Comparison of ENCODE assay signal across 21 cellular contexts in genomic region chr7:91512958-91513357, GRCh38.
DNase-seq lines count a peak whose midpoint lies in the region; ATAC-seq, FAIRE-seq and TF ChIP-seq lines count a peak whose summit lies in the region.
"Had no signal": no experiment of that assay in that cellular context is flagged by ENCODE, and none has a peak within 500 bp of the region (broad histone marks: within the 10 kb centered on the region; RNA-seq: fewer than 3 reads in every experiment).

No MANE protein-coding gene starts in this region.

- H3K36me3 ChIP-seq in bronchial epithelial cell (ENCODE audit: control insufficient read depth, insufficient read depth, low read length): no peaks in the 10 kb centered on the region
- H3K36me3 ChIP-seq: right lobe of liver had no signal

- no peak for TF ChIP-seq CTCF in bronchial epithelial cell (IDR thresholded peaks at IDR 0.05; ENCODE audit: insufficient read depth, low read length, severe bottlenecking)

- FAIRE-seq in RCC 7860 (lab: Jason Lieb, UNC) (peak; percentile 71), bronchial epithelial cell (lab: Jason Lieb, UNC) (no peak)
- FAIRE-seq: GM18507, TTC549 had no signal

- ATAC-seq in HG03159 (IDR thresholded peaks at IDR 0.05; ENCODE audit: unreplicated experiment): no peak
- ATAC-seq: natural killer cell treated with Interleukin-12 subunit alpha and Interleukin-12 subunit beta and Interleukin-15 and Interleukin-18, amount 100 ng/mL, for 72 hours; right lobe of liver had no signal

- peak; percentile 7 for DNase-seq in SIG-M5 treated with dmso at 0.1 percent for 504 hours (lab: John Stamatoyannopoulos, UW; ENCODE audit: unreplicated experiment)
- no peak for DNase-seq in SIG-M5 (lab: John Stamatoyannopoulos, UW)
- peak; percentile 68 for DNase-seq in RCC 7860 (ENCODE audit: low spot score)
- peak; percentile 15 for DNase-seq in bronchial epithelial cell (ENCODE audit: low read depth)
- DNase-seq in renal cortical epithelial cell (ENCODE audit: low read depth): peak; percentile 21
- DNase-seq in hippocampal formation (lab: John Stamatoyannopoulos, UW): no peak
- DNase-seq in mucosa of gallbladder (ENCODE audit: low spot score): no peak
- DNase-seq: activated CD4-positive, alpha-beta T cell treated with anti-CD3 and anti-CD28 coated beads for 48 hours; activated naive CD8-positive, alpha-beta T cell treated with anti-CD3 and anti-CD28 coated beads, Interleukin-2, amount 10 ng/mL, durations not matched to agents 7 days and 5 days; Caco-2; IMR-90; MM.1S; NCI-H1694; NCI-H2171 treated with DMSO at 0.1 percent for 48 hours; NCI-H748 treated with DMSO at 0.1 percent for 48 hours; right lobe of liver; stimulated activated CD4-positive, alpha-beta T cell treated with anti-CD3 and anti-CD28 coated beads, Interleukin-15, amount 100 ng/mL, for 24 hours had no signal

- no peaks in the 10 kb centered on the region for H3K27me3 ChIP-seq in bronchial epithelial cell (ENCODE audit: control insufficient read depth, insufficient read depth, low read length)
- H3K27me3 ChIP-seq: right lobe of liver had no signal

- H3K4me3 ChIP-seq in bronchial epithelial cell (ENCODE audit: low read depth, low read length): no peak overlapping the region
- H3K4me3 ChIP-seq: right lobe of liver had no signal

Comparison
In these comparisons a context has a peak if more than half of its experiments do, and no peak if none do; other contexts are left out.
1. DNase-seq: peak in SIG-M5 treated with dmso at 0.1 percent for 504 hours (single experiment), RCC 7860 (single experiment), bronchial epithelial cell (single experiment) and renal cortical epithelial cell (single experiment); none in SIG-M5 (single experiment), hippocampal formation (0 of 2) and mucosa of gallbladder (single experiment).